Comparison of ENCODE assay signal across 7 cellular contexts in genomic region chr3:58111513-58112184, GRCh38.
DNase-seq lines count a peak whose midpoint lies in the region; ATAC-seq and TF ChIP-seq lines count a peak whose summit lies in the region.

No MANE protein-coding gene starts in this region.

- H3K4me3 ChIP-seq in colonic mucosa (no peak overlapping the region), OCI-LY7 (ENCODE audit: low read depth, low read length, poor library complexity, severe bottlenecking) (no peak overlapping the region), MG63 (no peak overlapping the region)

- TF ChIP-seq CTCF in colonic mucosa (IDR thresholded peaks at IDR 0.05) = no peak
- no peak for TF ChIP-seq CTCF in OCI-LY7 (conservative IDR thresholded peaks at IDR 0.05; ENCODE audit: low read length)

- H3K4me1 ChIP-seq in colonic mucosa (peaks cover 5% of the 10 kb centered on the region), OCI-LY7 (ENCODE audit: insufficient read depth, low read length, poor library complexity, severe bottlenecking) (no peaks in the 10 kb centered on the region)

- ATAC-seq in GM19035 (IDR thresholded peaks at IDR 0.05; ENCODE audit: unreplicated experiment) = peak; percentile 60
- ATAC-seq in HG03469 (IDR thresholded peaks at IDR 0.05; ENCODE audit: unreplicated experiment) = peak; percentile 39
- ATAC-seq in stimulated activated naive CD8-positive, alpha-beta T cell treated with anti-CD3 and anti-CD28 coated beads, Interleukin-15, Interleukin-2, amounts not matched to agents 100 U/mL and 50 U/mL, for 24 hours = peak; percentile 22
- ATAC-seq in GM21381 (IDR thresholded peaks at IDR 0.05; ENCODE audit: unreplicated experiment) = no peak

- peaks cover 11% of the 10 kb centered on the region for H3K36me3 ChIP-seq in colonic mucosa
- H3K36me3 ChIP-seq in OCI-LY7 (ENCODE audit: insufficient read depth, low read length) = peaks cover 36% of the 10 kb centered on the region
- peaks cover 56% of the 10 kb centered on the region for H3K36me3 ChIP-seq in MG63

- intact Hi-C loops in colonic mucosa (cut with DNase I) (loop anchor here (10.0 kb wide), 1 partner anchor 97 kb away; no protein-coding TSS in a partner anchor), OCI-LY7 (cut with micrococcal nuclease; ENCODE audit: unreplicated experiment) (no loop called here)

- H3K9me3 ChIP-seq in colonic mucosa (no peaks in the 10 kb centered on the region), OCI-LY7 (ENCODE audit: low read length) (no peaks in the 10 kb centered on the region), MG63 (no peaks in the 10 kb centered on the region)

- no peaks in the 10 kb centered on the region for H3K9me2 ChIP-seq in OCI-LY7 (ENCODE audit: insufficient read depth, low read length)

- BruUV-seq in OCI-LY7 (replicated peaks; lab: Mats Ljungman, UMichigan) = no TSS peak

- no peak overlapping the region for H2AFZ ChIP-seq in OCI-LY7 (ENCODE audit: low read length)

- H3K9ac ChIP-seq in colonic mucosa (ENCODE audit: low read depth in 2 of 2, low read length in 2 of 2) = peak overlapping the region in 1 of 2 donors; percentile 51

- H3K27me3 ChIP-seq in colonic mucosa (no peaks in the 10 kb centered on the region), MG63 (no peaks in the 10 kb centered on the region)

- H3K4me2 ChIP-seq in OCI-LY7 (ENCODE audit: low read length) = no peak overlapping the region

- no peaks in the 10 kb centered on the region for H3K79me2 ChIP-seq in OCI-LY7 (ENCODE audit: insufficient read depth, low read depth, low read length)

- no peaks in the 10 kb centered on the region for H4K20me1 ChIP-seq in OCI-LY7 (ENCODE audit: insufficient read depth, low read length)

- CTCF ChIA-PET in OCI-LY7 (lab: Charles Lee; ENCODE audit: unreplicated experiment) = no interaction called here

- peak; percentile 90 for DNase-seq in colonic mucosa
- peak; percentile 14 for DNase-seq in stimulated activated naive CD8-positive, alpha-beta T cell treated with anti-CD3 and anti-CD28 coated beads, Interleukin-15, Interleukin-2, amounts not matched to agents 100 U/mL and 50 U/mL, for 24 hours
- DNase-seq in OCI-LY7 (ENCODE audit: low spot score) = no peak
- DNase-seq in MG63 = no peak

- H3K27ac ChIP-seq in colonic mucosa (peak overlapping the region; percentile 48), OCI-LY7 (ENCODE audit: low read depth, low read length, poor library complexity, severe bottlenecking) (no peak overlapping the region)

- POLR2A ChIA-PET in OCI-LY7 (lab: Charles Lee) = no interaction called here

Comparison
In these comparisons a context has a peak if more than half of its experiments do, and no peak if none do; other contexts are left out.
1. DNase-seq: peak in colonic mucosa (single experiment) and stimulated activated naive CD8-positive, alpha-beta T cell treated with anti-CD3 and anti-CD28 coated beads, Interleukin-15, Interleukin-2, amounts not matched to agents 100 U/mL and 50 U/mL, for 24 hours (single experiment); none in OCI-LY7 (single experiment) and MG63 (single experiment).